13 cellular contexts compared by ENCODE assay signal in genomic region chr17:29019475-29020181, GRCh38. TPM values are rescaled to one million over a fixed set of nuclear protein-coding genes. Genes with fewer than 3 reads are reported as not detected.
DNase-seq lines count a peak whose midpoint lies in the region; ATAC-seq and TF ChIP-seq lines count a peak whose summit lies in the region.
"Had no signal": no experiment of that assay in that cellular context is flagged by ENCODE, and none has a peak within 500 bp of the region (broad histone marks: within the 10 kb centered on the region; RNA-seq: fewer than 3 reads in every experiment).

No MANE protein-coding gene starts in this region.

- H3K27me3 ChIP-seq in PC-9 (ENCODE audit: insufficient read depth, low read depth) (peaks cover 96% of the 10 kb centered on the region), iPS-18a (ENCODE audit: control insufficient read depth, insufficient read depth, low read length) (peaks cover 15% of the 10 kb centered on the region)

- no peaks in the 10 kb centered on the region for H3F3A ChIP-seq in PC-9 (ENCODE audit: insufficient read depth, low read depth)

- H3K4me1 ChIP-seq in PC-9 (replicated peaks; ENCODE audit: insufficient read depth) (no peaks in the 10 kb centered on the region), iPS-18a (ENCODE audit: control insufficient read depth, low read depth, low read length) (peaks cover 48% of the 10 kb centered on the region)

- ATAC-seq in HG03097 (IDR thresholded peaks at IDR 0.05; ENCODE audit: low FRiP score, unreplicated experiment): no peak
- ATAC-seq: right cardiac atrium, SK-N-SH treated with all-trans-retinoic acid at 6 μM for 48 hours had no signal

- TF ChIP-seq CTCF in PC-9 (conservative IDR thresholded peaks at IDR 0.05): no peak

- no peak overlapping the region for H2AFZ ChIP-seq in PC-9

- CTCF ChIA-PET in PC-9 (lab: Charles Lee): interaction anchor here (0.6 kb wide), 1 partner anchor 429 kb away, joined by 21 read pairs; no protein-coding TSS in a partner anchor

- H3K36me3 ChIP-seq in PC-9 (ENCODE audit: low read depth) (no peaks in the 10 kb centered on the region), iPS-18a (ENCODE audit: control insufficient read depth, low read depth, low read length) (no peaks in the 10 kb centered on the region)

- H3K9me3 ChIP-seq in PC-9 (ENCODE audit: insufficient read depth, low read depth): no peaks in the 10 kb centered on the region
- no peaks in the 10 kb centered on the region for H3K9me3 ChIP-seq in iPS-18a (ENCODE audit: control insufficient read depth, low read depth, low read length)

- H3K9me2 ChIP-seq in PC-9 (ENCODE audit: insufficient read depth): no peaks in the 10 kb centered on the region

- no peaks in the 10 kb centered on the region for H4K20me1 ChIP-seq in PC-9 (ENCODE audit: insufficient read depth)

- H3K4me3 ChIP-seq in PC-9 (peak overlapping the region; percentile 8; the same call in 1 of the 2 replicates), iPS-18a (ENCODE audit: low read length) (peak overlapping the region; percentile 33)

- intact Hi-C loops in PC-9 (cut with micrococcal nuclease; ENCODE audit: unreplicated experiment): no loop called here

- POLR2A ChIA-PET in PC-9 (lab: Charles Lee; ENCODE audit: unreplicated experiment): interaction anchor here (0.6 kb wide), 1 partner anchor 18 kb away, joined by 3 read pairs; no protein-coding TSS in a partner anchor

- peak; percentile 30 for DNase-seq in NCI-H82 (lab: John Stamatoyannopoulos, UW)
- DNase-seq in NCI-H82 treated with DMSO at 0.1 percent for 48 hours (lab: John Stamatoyannopoulos, UW; ENCODE audit: unreplicated experiment): no peak
- DNase-seq in PC-9: peak in 1 of 2 experiments; percentile 12
- peak; percentile 29 for DNase-seq in stimulated activated CD8-positive, alpha-beta memory T cell treated with anti-CD3 and anti-CD28 coated beads, Interleukin-4, amount 100 ng/mL, for 48 hours
- DNase-seq in SK-N-DZ (ENCODE audit: low spot score): no peak
- DNase-seq in NCI-H345 treated with DMSO at 0.1 percent for 48 hours (lab: John Stamatoyannopoulos, UW; ENCODE audit: unreplicated experiment): no peak
- DNase-seq: ACHN, NCI-H2107 had no signal

- H3K4me2 ChIP-seq in PC-9: peak overlapping the region; percentile 51; the same call in 1 of the 2 replicates

- H3K27ac ChIP-seq in PC-9 (no peak overlapping the region), iPS-18a (ENCODE audit: low read length) (no peak overlapping the region)
- H3K27ac ChIP-seq: epithelial cell of prostate had no signal

- H3K79me2 ChIP-seq in PC-9 (ENCODE audit: low read depth): no peaks in the 10 kb centered on the region

- no peak overlapping the region for H3K9ac ChIP-seq in iPS-18a (ENCODE audit: low read length)

- no TSS peak for BruUV-seq in PC-9 (replicated peaks; lab: Mats Ljungman, UMichigan)

RNA-seq across cellular contexts. Expression of gene SEZ6, which starts 13.8 kb away (rescaled TPM):
- total RNA-seq in PC-9 (2021): not detected in 2 replicates
- polyA plus RNA-seq in SK-N-DZ (2014; cell fraction: cytosol; rRNA removed): 44.5 and 49.2 TPM in 2 replicates
- polyA plus RNA-seq in SK-N-DZ (2014; cell fraction: nucleus; rRNA removed): 68.2 and 82.4 TPM in 2 replicates
- total RNA-seq: right cardiac atrium had no signal
- polyA plus RNA-seq: right cardiac atrium had no signal

RNA-seq across cellular contexts. Expression of gene PIPOX, which starts 23.3 kb away (rescaled TPM):
- total RNA-seq in PC-9 (2021): 2.8 TPM in 2 replicates
- 4.8 and 5.6 TPM in 2 replicates for polyA plus RNA-seq in SK-N-DZ (2014; cell fraction: cytosol; rRNA removed)
- 1.5 and 2.1 TPM in 2 replicates for polyA plus RNA-seq in SK-N-DZ (2014; cell fraction: nucleus; rRNA removed)

Comparison
In these comparisons a context has a peak if more than half of its experiments do, and no peak if none do; other contexts are left out.
1. DNase-seq: peak in NCI-H82 (single experiment) and stimulated activated CD8-positive, alpha-beta memory T cell treated with anti-CD3 and anti-CD28 coated beads, Interleukin-4, amount 100 ng/mL, for 48 hours (single experiment); none in NCI-H82 treated with DMSO at 0.1 percent for 48 hours (single experiment), SK-N-DZ (single experiment) and NCI-H345 treated with DMSO at 0.1 percent for 48 hours (single experiment).